ENCODE assay signal across 8 cellular contexts in the genomic region with DNA sequence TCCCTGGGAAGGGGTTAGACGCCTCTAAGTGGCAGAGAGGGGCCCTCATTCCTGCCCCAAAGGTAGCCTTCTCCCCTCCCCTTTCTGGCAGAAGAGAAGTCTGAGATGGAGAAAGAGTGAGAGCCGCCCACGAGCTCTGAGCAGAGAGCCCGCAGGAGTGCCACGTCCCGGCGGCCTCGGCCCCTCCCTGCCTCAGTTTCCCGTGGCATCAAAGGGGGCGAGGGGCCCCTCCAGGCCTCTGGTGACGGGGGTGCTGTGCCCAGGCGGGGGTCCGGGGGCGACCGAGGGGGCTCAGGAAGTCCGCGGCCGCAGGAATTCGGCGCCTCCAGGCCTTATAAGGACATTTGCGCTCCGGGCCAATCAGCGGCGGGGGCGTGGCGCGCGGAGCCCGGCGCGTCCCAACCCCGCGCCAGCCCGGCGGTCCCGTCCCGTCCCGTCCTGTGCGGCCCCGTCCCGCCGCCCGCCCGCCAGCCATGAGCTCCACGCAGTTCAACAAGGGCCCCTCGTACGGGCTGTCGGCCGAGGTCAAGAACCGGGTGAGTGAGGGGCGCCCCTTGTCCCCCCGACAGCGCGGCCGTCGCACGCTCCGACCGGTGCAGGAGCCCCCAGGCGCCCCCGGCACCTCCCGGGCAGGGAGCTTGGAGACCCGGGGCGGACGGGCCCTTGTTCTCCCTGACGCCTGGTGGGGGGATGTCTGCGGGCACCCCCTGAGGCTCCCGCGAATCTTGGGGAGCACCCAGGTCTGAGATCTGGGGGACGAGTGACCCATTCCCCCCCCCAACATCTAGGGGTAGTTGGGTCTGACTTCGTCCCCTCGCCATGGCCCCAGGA. TPM values are rescaled to one million over a fixed set of nuclear protein-coding genes. Genes with fewer than 3 reads are reported as not detected.
DNase-seq lines count a peak whose midpoint lies in the region; ATAC-seq and TF ChIP-seq lines count a peak whose summit lies in the region.

A gene (plus strand): TSS at position 420 of the 831 bp plus-strand sequence. CDS start 54 bp downstream, at position 474.

- peaks cover 9% of the 10 kb centered on the region for H3K4me1 Mint-ChIP-seq in nephron
- H3K4me1 Mint-ChIP-seq in type B pancreatic cell (ENCODE audit: unreplicated experiment), result peaks cover 7% of the 10 kb centered on the region

- H3K4me3 ChIP-seq in GM12865 (ENCODE audit: low read depth, low read length) (peak within 1 kb of the TSS; percentile 100), fibroblast of mammary gland (ENCODE audit: control insufficient read depth, low read depth, low read length) (peak within 1 kb of the TSS; percentile 94)

- peak within 1 kb of the TSS; percentile 97 to 99 (median 98) for H3K27ac Mint-ChIP-seq in nephron
- peak within 1 kb of the TSS; percentile 95 for H3K27ac Mint-ChIP-seq in type B pancreatic cell

- H3K9me3 Mint-ChIP-seq in nephron (no peaks in the 10 kb centered on the region), type B pancreatic cell (no peaks in the 10 kb centered on the region)

- H3K4me3 Mint-ChIP-seq in nephron (peak within 1 kb of the TSS; percentile 95 to 99 (median 98)), type B pancreatic cell (peak within 1 kb of the TSS; percentile 94)

- ATAC-seq in HG02885 (IDR thresholded peaks at IDR 0.05; ENCODE audit: poor library complexity, unreplicated experiment), result peak; percentile 78
- no peak for ATAC-seq in GM18519 (IDR thresholded peaks at IDR 0.05; ENCODE audit: low FRiP score, unreplicated experiment)

- peak; percentile 84 for DNase-seq in GM12865 (ENCODE audit: low read depth)
- peak; percentile 49 for DNase-seq in activated T-helper 9 cell treated with anti-CD3 and anti-CD28 coated beads, Interleukin-2, amount 50 U/mL, for 16 hours (ENCODE audit: low read depth)
- DNase-seq in fibroblast of mammary gland (ENCODE audit: low read depth), result peak; percentile 54
- peak; percentile 91 for DNase-seq in type B pancreatic cell (ENCODE audit: extremely low spot score, unreplicated experiment)

- TF ChIP-seq CTCF in GM12865 (IDR thresholded peaks at IDR 0.05; ENCODE audit: insufficient read depth, low read depth, low read length, missing control alignments), result no peak
- no peak for TF ChIP-seq CTCF in fibroblast of mammary gland (conservative IDR thresholded peaks at IDR 0.05; ENCODE audit: control insufficient read depth, insufficient read depth, low read depth, low read length)
- no peak for TF ChIP-seq CTCF in nephron (IDR thresholded peaks at IDR 0.05; ENCODE audit: unreplicated experiment in 3 of 3)
- no peak for TF ChIP-seq CTCF in type B pancreatic cell (conservative IDR thresholded peaks at IDR 0.05)

- peaks cover 4% of the 10 kb centered on the region for H3K27me3 Mint-ChIP-seq in nephron (ENCODE audit: low read depth)
- H3K27me3 Mint-ChIP-seq in type B pancreatic cell, result peaks cover 2% of the 10 kb centered on the region

- H3K36me3 Mint-ChIP-seq in nephron (ENCODE audit: low read depth), result peaks cover 10% of the 10 kb centered on the region
- peaks cover 5% of the 10 kb centered on the region for H3K36me3 Mint-ChIP-seq in type B pancreatic cell

TF ChIP-seq in PFSK-1, 5 proteins besides CTCF, POLR2A, EP300 and RAD21:
- TF ChIP-seq POLR2AphosphoS5 (IDR thresholded peaks at IDR 0.05; ENCODE audit: low read depth, low read length) (0 out of 2 replicates have a peak, but pooled peaks have one; percentile 30), FOXP2 (optimal IDR thresholded peaks at IDR 0.05; ENCODE audit: borderline replicate concordance, extremely low read depth, extremely low read length, insufficient read depth) (peak; percentile 28)
- TF ChIP-seq, protein P1, sequence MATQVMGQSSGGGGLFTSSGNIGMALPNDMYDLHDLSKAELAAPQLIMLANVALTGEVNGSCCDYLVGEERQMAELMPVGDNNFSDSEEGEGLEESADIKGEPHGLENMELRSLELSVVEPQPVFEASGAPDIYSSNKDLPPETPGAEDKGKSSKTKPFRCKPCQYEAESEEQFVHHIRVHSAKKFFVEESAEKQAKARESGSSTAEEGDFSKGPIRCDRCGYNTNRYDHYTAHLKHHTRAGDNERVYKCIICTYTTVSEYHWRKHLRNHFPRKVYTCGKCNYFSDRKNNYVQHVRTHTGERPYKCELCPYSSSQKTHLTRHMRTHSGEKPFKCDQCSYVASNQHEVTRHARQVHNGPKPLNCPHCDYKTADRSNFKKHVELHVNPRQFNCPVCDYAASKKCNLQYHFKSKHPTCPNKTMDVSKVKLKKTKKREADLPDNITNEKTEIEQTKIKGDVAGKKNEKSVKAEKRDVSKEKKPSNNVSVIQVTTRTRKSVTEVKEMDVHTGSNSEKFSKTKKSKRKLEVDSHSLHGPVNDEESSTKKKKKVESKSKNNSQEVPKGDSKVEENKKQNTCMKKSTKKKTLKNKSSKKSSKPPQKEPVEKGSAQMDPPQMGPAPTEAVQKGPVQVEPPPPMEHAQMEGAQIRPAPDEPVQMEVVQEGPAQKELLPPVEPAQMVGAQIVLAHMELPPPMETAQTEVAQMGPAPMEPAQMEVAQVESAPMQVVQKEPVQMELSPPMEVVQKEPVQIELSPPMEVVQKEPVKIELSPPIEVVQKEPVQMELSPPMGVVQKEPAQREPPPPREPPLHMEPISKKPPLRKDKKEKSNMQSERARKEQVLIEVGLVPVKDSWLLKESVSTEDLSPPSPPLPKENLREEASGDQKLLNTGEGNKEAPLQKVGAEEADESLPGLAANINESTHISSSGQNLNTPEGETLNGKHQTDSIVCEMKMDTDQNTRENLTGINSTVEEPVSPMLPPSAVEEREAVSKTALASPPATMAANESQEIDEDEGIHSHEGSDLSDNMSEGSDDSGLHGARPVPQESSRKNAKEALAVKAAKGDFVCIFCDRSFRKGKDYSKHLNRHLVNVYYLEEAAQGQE (IDR thresholded peaks at IDR 0.05; ENCODE audit: insufficient read depth in 1 of 2, low read depth in 2 of 2, low read length in 2 of 2), result no peak

RNA-seq across cellular contexts. Expression of the gene that starts here (rescaled TPM):
- 109 TPM for polyA plus RNA-seq in PFSK-1 (2012; ENCODE audit: insufficient read length, low read depth)
- 276 and 279 TPM in 2 replicates for total RNA-seq in type B pancreatic cell (ENCODE audit: low replicate concordance)
